Comparison of ENCODE assay signal across 21 cellular contexts in genomic region chr6:63819831-63820230, GRCh38.
"Had no signal": no experiment of that assay in that cellular context is flagged by ENCODE, and none has a peak within 500 bp of the region (broad histone marks: within the 10 kb centered on the region; RNA-seq: fewer than 3 reads in every experiment).

No MANE protein-coding gene starts in this region.

- ATAC-seq: activated naive CD4-positive, alpha-beta T cell treated with anti-CD3 and anti-CD28 coated beads, Interleukin-2, amount 50 U/mL, for 72 hours; activated T-helper 17 cell treated with anti-CD3 and anti-CD28 coated beads, Interleukin-2, amount 50 U/mL, for 72 hours; effector memory CD8-positive, alpha-beta T cell; esophagus mucosa; heart left ventricle; lower lobe of right lung had no signal

- DNase-seq: activated CD4-positive, alpha-beta T cell treated with anti-CD3 and anti-CD28 coated beads for 1 hour; activated CD4-positive, alpha-beta T cell treated with anti-CD3 and anti-CD28 coated beads, Interleukin-2, amount 50 U/mL, for 1 hour; activated CD8-positive, alpha-beta memory T cell treated with anti-CD3 and anti-CD28 coated beads for 24 hours; activated CD8-positive, alpha-beta memory T cell treated with anti-CD3 and anti-CD28 coated beads, Interleukin-2, amount 50 U/mL, for 4 hours; activated T-cell treated with anti-CD3 and anti-CD28 coated beads, Interleukin-2, amount 50 U/mL, for 24 hours; adrenal gland; colonic mucosa; dorsolateral prefrontal cortex; effector memory CD8-positive, alpha-beta T cell; heart left ventricle; kidney; lower lobe of right lung; naive B cell; posterior cingulate gyrus; sigmoid colon; stimulated activated CD4-positive, alpha-beta T cell treated with anti-CD3 and anti-CD28 coated beads, Interleukin-2, amount 100 ng/mL, for 48 hours; stimulated activated CD8-positive, alpha-beta memory T cell treated with anti-CD3 and anti-CD28 coated beads, Interleukin-4, amount 100 ng/mL, for 48 hours; stimulated activated naive CD4-positive, alpha-beta T cell had no signal
